14 cellular contexts compared by ENCODE assay signal in the genomic region with DNA sequence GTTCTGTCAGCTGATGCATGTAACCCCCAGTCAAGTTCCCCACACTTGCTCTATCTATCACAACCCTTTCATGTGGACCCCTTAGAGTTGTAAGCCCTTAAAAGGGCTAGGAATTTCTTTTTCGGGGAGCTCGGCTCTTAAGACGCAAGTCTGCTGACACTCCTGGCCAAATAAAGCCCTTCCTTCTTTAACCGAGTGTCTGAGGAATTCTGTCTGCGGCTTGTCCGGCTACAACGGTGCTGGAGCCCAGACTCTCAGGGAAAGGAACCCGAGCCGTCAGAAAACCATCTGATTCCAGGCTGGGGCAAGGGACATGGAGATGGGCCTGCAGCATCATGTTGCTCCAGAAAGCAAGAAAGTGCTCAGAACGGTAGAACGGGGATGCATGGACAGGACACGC. TPM values are rescaled to one million over a fixed set of nuclear protein-coding genes. Genes with fewer than 3 reads are reported as not detected.
DNase-seq lines count a peak whose midpoint lies in the region; ATAC-seq and TF ChIP-seq lines count a peak whose summit lies in the region.
"Had no signal": no experiment of that assay in that cellular context is flagged by ENCODE, and none has a peak within 500 bp of the region (broad histone marks: within the 10 kb centered on the region; RNA-seq: fewer than 3 reads in every experiment).

No MANE protein-coding gene starts in this region.

- no peak for ATAC-seq in natural killer cell
- ATAC-seq in gastrocnemius medialis, result no peak

- no peak for DNase-seq in activated naive CD4-positive, alpha-beta T cell (lab: John Stamatoyannopoulos, UW)
- no peak for DNase-seq in adipocyte (ENCODE audit: low read depth)
- no peak for DNase-seq in natural killer cell
- DNase-seq in DMS153 (lab: John Stamatoyannopoulos, UW), result no peak
- no peak for DNase-seq in prostate gland (ENCODE audit: low spot score)
- no peak for DNase-seq in gastrocnemius medialis
- no peak for DNase-seq in stimulated activated CD8-positive, alpha-beta memory T cell treated with anti-CD3 and anti-CD28 coated beads, Interleukin-4, amount 100 ng/mL, for 48 hours
- DNase-seq: hippocampal formation; NCI-H1417; NCI-H2227 treated with DMSO at 0.1 percent for 48 hours; stimulated activated CD4-positive, alpha-beta T cell treated with anti-CD3 and anti-CD28 coated beads, Interleukin-4, amount 100 ng/mL, for 1 hour had no signal

- intact Hi-C loops in natural killer cell (cut with micrococcal nuclease), result no loop called here
- intact Hi-C loops in prostate gland (cut with DNase I), result no loop called here
- intact Hi-C loops in gastrocnemius medialis (cut with DNase I; ENCODE audit: low total_unique reads), result no loop called here

- no peak overlapping the region for H3K4me3 ChIP-seq in adipocyte (ENCODE audit: low read length)
- no peak overlapping the region for H3K4me3 ChIP-seq in prostate gland
- no peak overlapping the region for H3K4me3 ChIP-seq in gastrocnemius medialis

- H3K4me1 ChIP-seq in adipocyte (ENCODE audit: control insufficient read depth, insufficient read depth, low read length) (peaks cover 20% of the 10 kb centered on the region), prostate gland (replicated peaks) (peaks cover 14% of the 10 kb centered on the region), gastrocnemius medialis (peaks cover 8 to 11% of the 10 kb centered on the region in 2 donors)

- H3K4me3 Mint-ChIP-seq in activated naive CD4-positive, alpha-beta T cell treated with anti-CD3 and anti-CD28 coated beads, Interleukin-2, amount 50 U/mL, for 24 hours, result peak overlapping the region; percentile 57
- H3K4me3 Mint-ChIP-seq in natural killer cell, result no peak overlapping the region

- no peaks in the 10 kb centered on the region for H3K27me3 Mint-ChIP-seq in activated naive CD4-positive, alpha-beta T cell treated with anti-CD3 and anti-CD28 coated beads, Interleukin-2, amount 50 U/mL, for 24 hours
- H3K27me3 Mint-ChIP-seq in natural killer cell (ENCODE audit: low read depth in 2 of 2), result no peaks in the 10 kb centered on the region
- H3K27me3 Mint-ChIP-seq: naive B cell had no signal

- TF ChIP-seq POLR2A in prostate gland (IDR thresholded peaks at IDR 0.05), result no peak
- no peak for TF ChIP-seq POLR2A in gastrocnemius medialis (IDR thresholded peaks at IDR 0.05)

- 73% methylated on average over 12 of the region's 12 CpGs for WGBS in prostate gland

- peak overlapping the region; percentile 68 for H3K27ac Mint-ChIP-seq in activated naive CD4-positive, alpha-beta T cell treated with anti-CD3 and anti-CD28 coated beads, Interleukin-2, amount 50 U/mL, for 24 hours
- peak overlapping the region; percentile 74 to 75 for H3K27ac Mint-ChIP-seq in natural killer cell

- H3K27ac ChIP-seq in prostate gland (peak overlapping the region in 1 of 2 donors; percentile 32), gastrocnemius medialis (no peak overlapping the region)

- TF ChIP-seq CTCF in natural killer cell (IDR thresholded peaks at IDR 0.05) (no peak), prostate gland (IDR thresholded peaks at IDR 0.05) (no peak), gastrocnemius medialis (IDR thresholded peaks at IDR 0.05 in 4 of 5, conservative IDR thresholded peaks at IDR 0.05 in 1 of 5) (no peak)

- H3K36me3 ChIP-seq in adipocyte (ENCODE audit: control insufficient read depth, insufficient read depth, low read length, severe bottlenecking), result no peaks in the 10 kb centered on the region
- no peaks in the 10 kb centered on the region for H3K36me3 ChIP-seq in prostate gland
- H3K36me3 ChIP-seq in gastrocnemius medialis, result no peaks in the 10 kb centered on the region

- in situ Hi-C loops in gastrocnemius medialis (cut with MboI; ENCODE audit: low sequenced_read_pairs in 4 of 4), result no loop called here

- peak overlapping the region; percentile 39 for H3K9ac ChIP-seq in adipocyte (ENCODE audit: low read length)

- H3K27me3 ChIP-seq in adipocyte (replicated peaks; ENCODE audit: control insufficient read depth, insufficient read depth, low read length) (peaks cover 39% of the 10 kb centered on the region), prostate gland (replicated peaks; ENCODE audit: insufficient read depth) (no peaks in the 10 kb centered on the region), gastrocnemius medialis (peaks cover 0 to 2% (median 0%) of the 10 kb centered on the region in 3 donors)
- H3K27me3 ChIP-seq: left lung had no signal

- H3K9me3 ChIP-seq in adipocyte (ENCODE audit: control insufficient read depth, low read length) (no peaks in the 10 kb centered on the region), prostate gland (no peaks in the 10 kb centered on the region), gastrocnemius medialis (no peaks in the 10 kb centered on the region)
- H3K9me3 ChIP-seq: left lung had no signal

- H3K9me3 Mint-ChIP-seq in activated naive CD4-positive, alpha-beta T cell treated with anti-CD3 and anti-CD28 coated beads, Interleukin-2, amount 50 U/mL, for 24 hours, result no peaks in the 10 kb centered on the region
- H3K9me3 Mint-ChIP-seq in natural killer cell, result no peaks in the 10 kb centered on the region

- peaks cover 61% of the 10 kb centered on the region for H3K4me1 Mint-ChIP-seq in activated naive CD4-positive, alpha-beta T cell treated with anti-CD3 and anti-CD28 coated beads, Interleukin-2, amount 50 U/mL, for 24 hours
- peaks cover 47 to 72% of the 10 kb centered on the region in 2 donors for H3K4me1 Mint-ChIP-seq in natural killer cell

- H3K36me3 Mint-ChIP-seq in activated naive CD4-positive, alpha-beta T cell treated with anti-CD3 and anti-CD28 coated beads, Interleukin-2, amount 50 U/mL, for 24 hours, result peaks cover 5% of the 10 kb centered on the region
- no peaks in the 10 kb centered on the region for H3K36me3 Mint-ChIP-seq in natural killer cell

RNA-seq across cellular contexts. Expression of a gene that starts 12.2 kb away (rescaled TPM):
- total RNA-seq in natural killer cell (1,000 to 10,000 TPM; 1,223 to 1,393 (median 1,250) TPM), prostate gland (10 to 100 TPM; 23.1 to 56.1 TPM), gastrocnemius medialis (10 to 100 TPM; 10.9 to 41.7 (median 27.4) TPM)

RNA-seq across cellular contexts. Expression of a gene that starts 31.3 kb away (rescaled TPM):
- total RNA-seq in natural killer cell (10 to 100 TPM; 12.8 to 22.9 (median 20.0) TPM), prostate gland (10 to 100 TPM; 21.4 to 24.8 TPM), gastrocnemius medialis (10 to 100 TPM; 23.7 to 37.6 (median 25.8) TPM)

RNA-seq across cellular contexts. Expression of a gene that starts 35.0 kb away (rescaled TPM):
- 100 to 1,000 TPM in 2 of 3 donors, 10 to 100 TPM in 1; 96.8 to 144 (median 126) TPM for total RNA-seq in natural killer cell
- total RNA-seq in prostate gland, result 100 to 1,000 TPM; 216 to 244 TPM
- total RNA-seq in gastrocnemius medialis, result 100 to 1,000 TPM; 116 to 217 (median 127) TPM

Comparison
In these comparisons a context has a peak if more than half of its experiments do, and no peak if none do; other contexts are left out.
1. RNA of a gene that starts 12.2 kb away (total RNA-seq): 1,223 to 1,393 TPM in natural killer cell; 23.1 to 56.1 TPM in prostate gland and 10.9 to 41.7 TPM in gastrocnemius medialis; every median in the first group is over 10 times any median in the second.